1 cellular context compared by ENCODE assay signal in genomic region chr6:35668096-35668495, GRCh38.
TF ChIP-seq lines count a peak whose summit lies in the region.

No MANE protein-coding gene starts in this region.

TF ChIP-seq in IMR-90, 13 proteins besides CTCF, POLR2A, EP300 and RAD21 (continued from another document):
- TF ChIP-seq ELK1 (IDR thresholded peaks at IDR 0.05; ENCODE audit: borderline replicate concordance, low read depth, low read length) = no peak
- no peak for TF ChIP-seq NFE2L2 (IDR thresholded peaks at IDR 0.05; ENCODE audit: low read depth, low read length)
- no peak for TF ChIP-seq SMC3 (IDR thresholded peaks at IDR 0.05; ENCODE audit: low read depth, low read length)
- TF ChIP-seq USF2 (IDR thresholded peaks at IDR 0.05; ENCODE audit: low read depth, low read length) = no peak
- no peak for TF ChIP-seq MAFK (IDR thresholded peaks at IDR 0.05; ENCODE audit: low read depth, low read length)
- TF ChIP-seq FOS (IDR thresholded peaks at IDR 0.05; ENCODE audit: low read depth, low read length) = no peak
- no peak for TF ChIP-seq MXI1 (IDR thresholded peaks at IDR 0.05; ENCODE audit: borderline replicate concordance, low read depth, low read length)
- TF ChIP-seq CHD1 (IDR thresholded peaks at IDR 0.05; ENCODE audit: low read depth, low read length) = no peak
- no peak for TF ChIP-seq RCOR1 (IDR thresholded peaks at IDR 0.05; ENCODE audit: insufficient replicate concordance, low read length)
- no peak for TF ChIP-seq CEBPB (IDR thresholded peaks at IDR 0.05; ENCODE audit: low read depth, low read length)
- no peak for TF ChIP-seq RFX5 (IDR thresholded peaks at IDR 0.05; ENCODE audit: low read depth, low read length)
